ENCODE assay signal across 9 cellular contexts in genomic region chr11:104073950-104074349, GRCh38. TPM values are rescaled to one million over a fixed set of nuclear protein-coding genes. Genes with fewer than 3 reads are reported as not detected.
DNase-seq lines count a peak whose midpoint lies in the region; ATAC-seq and TF ChIP-seq lines count a peak whose summit lies in the region.
"Had no signal": no experiment of that assay in that cellular context is flagged by ENCODE, and none has a peak within 500 bp of the region (broad histone marks: within the 10 kb centered on the region; RNA-seq: fewer than 3 reads in every experiment).

No MANE protein-coding gene starts in this region.

- CTCF ChIA-PET in MCF 10A (lab: Yijun Ruan, JAX) = no interaction called here

- TF ChIP-seq CTCF in MCF 10A (IDR thresholded peaks at IDR 0.05; ENCODE audit: unreplicated experiment) (no peak), breast epithelium (IDR thresholded peaks at IDR 0.05) (no peak), neutrophil (IDR thresholded peaks at IDR 0.05) (no peak)

- H3K9me3 Mint-ChIP-seq in MCF 10A (ENCODE audit: unreplicated experiment) = peaks cover 7% of the 10 kb centered on the region

- TF ChIP-seq POLR2A in breast epithelium (IDR thresholded peaks at IDR 0.05) = no peak

- no peaks in the 10 kb centered on the region for H3K36me3 ChIP-seq in breast epithelium
- no peaks in the 10 kb centered on the region for H3K36me3 ChIP-seq in neutrophil

- H3K27me3 ChIP-seq in breast epithelium (no peaks in the 10 kb centered on the region), neutrophil (no peaks in the 10 kb centered on the region)

- H3K9me3 ChIP-seq in breast epithelium (no peaks in the 10 kb centered on the region), neutrophil (no peaks in the 10 kb centered on the region)

- DNase-seq in MCF 10A (ENCODE audit: unreplicated experiment) (peak; percentile 50), breast epithelium (ENCODE audit: low spot score in 2 of 2) (no peak), SKM-1 treated with dmso at 0.1 percent for 144 hours (lab: John Stamatoyannopoulos, UW; ENCODE audit: unreplicated experiment) (peak; percentile 95), NCI-H1694 (lab: John Stamatoyannopoulos, UW) (no peak), substantia nigra (lab: John Stamatoyannopoulos, UW) (no peak)
- DNase-seq in activated CD4-positive, alpha-beta T cell treated with anti-CD3 and anti-CD28 coated beads, Interleukin-2, amount 50 U/mL, for 4 hours = no peak

- no peak overlapping the region for H3K4me3 Mint-ChIP-seq in MCF 10A (ENCODE audit: unreplicated experiment)

- H3K4me1 ChIP-seq in breast epithelium = no peaks in the 10 kb centered on the region
- peaks cover 17 to 19% of the 10 kb centered on the region in 2 experiments for H3K4me1 ChIP-seq in neutrophil (ENCODE audit: control insufficient read depth in 1 of 2, insufficient read depth in 1 of 2, low read depth in 1 of 2, low read length in 1 of 2)

- H3K27me3 Mint-ChIP-seq in MCF 10A (ENCODE audit: insufficient read depth, unreplicated experiment) = no peaks in the 10 kb centered on the region

- H3K4me1 Mint-ChIP-seq in MCF 10A (ENCODE audit: insufficient read depth, unreplicated experiment) = peaks cover 28% of the 10 kb centered on the region

- intact Hi-C loops in MCF 10A (cut with micrococcal nuclease) = no loop called here
- intact Hi-C loops in breast epithelium (cut with DNase I; ENCODE audit: low total_unique reads) = no loop called here

- no peak overlapping the region for H3K27ac Mint-ChIP-seq in MCF 10A (ENCODE audit: low read depth, unreplicated experiment)

- POLR2A ChIA-PET in MCF 10A (lab: Yijun Ruan, JAX) = interaction anchor here (0.6 to 3.5 kb wide), 9 partner anchors 9 to 609 kb away, joined by 3 to 20 read pairs (median 4); no protein-coding TSS in a partner anchor

- H3K36me3 Mint-ChIP-seq in MCF 10A (ENCODE audit: insufficient read depth, unreplicated experiment) = no peaks in the 10 kb centered on the region

- no peak overlapping the region for H3K4me3 ChIP-seq in breast epithelium
- H3K4me3 ChIP-seq in neutrophil (ENCODE audit: low read depth in 1 of 2, low read length in 1 of 2) = no peak overlapping the region
- H3K4me3 ChIP-seq: SK-N-MC had no signal

- H3K27ac ChIP-seq in breast epithelium (no peak overlapping the region), neutrophil (peak overlapping the region; percentile 30), substantia nigra (ENCODE audit: low read depth, low read length, poor library complexity, severe bottlenecking) (no peak overlapping the region)
- H3K27ac ChIP-seq: SK-N-MC had no signal

- no TSS peak for BruUV-seq in MCF 10A (replicated peaks; lab: Mats Ljungman, UMichigan)

- ATAC-seq in HG03139 (IDR thresholded peaks at IDR 0.05; ENCODE audit: unreplicated experiment) = peak; percentile 79

RNA-seq across cellular contexts. Expression of gene DDI1, which starts 37.5 kb away (rescaled TPM):
- total RNA-seq in MCF 10A (2022) = not detected in 2 replicates
- total RNA-seq in breast epithelium = not detected

Comparison
In these comparisons a context has a peak if more than half of its experiments do, and no peak if none do; other contexts are left out.
1. DNase-seq: peak in MCF 10A (single experiment) and SKM-1 treated with dmso at 0.1 percent for 144 hours (single experiment); none in breast epithelium (0 of 2), NCI-H1694 (single experiment), activated CD4-positive, alpha-beta T cell treated with anti-CD3 and anti-CD28 coated beads, Interleukin-2, amount 50 U/mL, for 4 hours (0 of 2) and substantia nigra (0 of 49).